In genomic region chr9:131417264-131418142, GRCh38 we compare ENCODE assay signal across 1 cellular context.
TF ChIP-seq lines count a peak whose summit lies in the region.

No MANE protein-coding gene starts in this region.

TF ChIP-seq in HepG2, 621 proteins besides CTCF, POLR2A, EP300 and RAD21:
- no peak for TF ChIP-seq ZNF276 (CRISPR knock-in tag; IDR thresholded peaks at IDR 0.05; ENCODE audit: low read depth)
- no peak for TF ChIP-seq CREB3 (CRISPR knock-in tag; IDR thresholded peaks at IDR 0.05)
- no peak for TF ChIP-seq HNF1B (CRISPR knock-in tag; IDR thresholded peaks at IDR 0.05)
- no peak for TF ChIP-seq ARNT (IDR thresholded peaks at IDR 0.05)
- no peak for TF ChIP-seq GPN1 (CRISPR knock-in tag; IDR thresholded peaks at IDR 0.05; ENCODE audit: borderline replicate concordance)
- TF ChIP-seq KDM3A (CRISPR knock-in tag; IDR thresholded peaks at IDR 0.05; ENCODE audit: low read depth): no peak
- no peak for TF ChIP-seq ZC3H13 (CRISPR knock-in tag; IDR thresholded peaks at IDR 0.05)
TF ChIP-seq in HepG2: peak in this region for 0.
